In the genomic region with DNA sequence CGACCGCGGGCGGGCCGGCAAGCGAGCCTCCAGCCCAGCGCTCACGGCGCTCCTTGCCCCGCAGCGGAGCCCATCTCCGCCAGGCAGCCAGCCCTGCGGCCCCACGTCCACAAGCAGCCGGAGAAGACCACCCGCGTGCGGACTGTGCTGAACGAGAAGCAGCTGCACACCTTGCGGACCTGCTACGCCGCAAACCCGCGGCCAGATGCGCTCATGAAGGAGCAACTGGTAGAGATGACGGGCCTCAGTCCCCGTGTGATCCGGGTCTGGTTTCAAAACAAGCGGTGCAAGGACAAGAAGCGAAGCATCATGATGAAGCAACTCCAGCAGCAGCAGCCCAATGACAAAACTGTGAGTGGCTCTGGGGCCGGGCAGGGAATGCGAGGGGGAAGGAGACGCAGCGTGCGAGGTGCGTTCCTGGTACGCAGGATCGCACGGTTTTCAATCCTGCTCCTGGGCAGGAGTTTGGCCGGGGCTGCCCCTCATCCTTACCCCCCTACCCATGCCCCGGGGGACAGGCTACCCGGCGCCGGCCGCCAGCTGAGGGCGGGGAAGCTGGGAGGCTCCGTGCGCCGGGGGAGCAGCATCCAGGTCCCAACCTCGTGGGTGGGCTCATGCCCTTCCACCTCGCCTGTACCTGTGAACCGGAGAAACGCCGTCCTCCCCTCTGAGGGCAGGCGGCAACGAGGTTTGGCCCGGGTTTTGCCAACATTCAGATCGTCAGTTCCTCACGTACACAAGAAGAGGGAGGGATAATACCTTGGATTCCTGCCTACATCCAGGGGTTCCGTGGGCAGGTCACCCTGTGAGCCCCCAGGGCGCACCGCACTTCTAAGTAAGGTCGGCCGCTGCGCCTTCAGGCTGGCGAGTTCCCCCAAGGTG, we compare ENCODE assay signal across 8 cellular contexts. TPM values are rescaled to one million over a fixed set of nuclear protein-coding genes. Genes with fewer than 3 reads are reported as not detected.
DNase-seq lines count a peak whose midpoint lies in the region; ATAC-seq and TF ChIP-seq lines count a peak whose summit lies in the region.

No MANE protein-coding gene starts in this region.

- no CpG with 5 or more reads among the region's 66 CpGs for WGBS in iPS DF 6.9 (ENCODE audit: insufficient coverage, insufficient read length)

- no peaks in the 10 kb centered on the region for H3K9me2 ChIP-seq in GM23338 (ENCODE audit: insufficient read depth)

- CTCF ChIA-PET in RWPE1 (lab: Yijun Ruan, JAX) = no interaction called here

- H3K4me1 Mint-ChIP-seq in GM23338 = peaks cover 70% of the 10 kb centered on the region

- H3K27ac Mint-ChIP-seq in GM23338 = no peak overlapping the region

- H4K20me1 ChIP-seq in GM23338 (replicated peaks; ENCODE audit: insufficient read depth) = 0 out of 2 replicates have a peak, but pooled peaks cover 6% of the 10 kb centered on the region

- H3K4me3 ChIP-seq in GM23338 (peak overlapping the region; percentile 53), iPS DF 6.9 (ENCODE audit: low read length) (peak overlapping the region; percentile 43; the same call in 1 of the 2 replicates)

- no peaks in the 10 kb centered on the region for H3K9me3 ChIP-seq in iPS DF 6.9 (ENCODE audit: control insufficient read depth, insufficient read depth, low read length)

- H3K27me3 ChIP-seq in GM23338 (ENCODE audit: insufficient read depth) (peaks cover 100% of the 10 kb centered on the region), iPS DF 6.9 (ENCODE audit: control insufficient read depth, insufficient read depth, low read length) (peaks cover 65% of the 10 kb centered on the region)

- TF ChIP-seq CTCF in GM23338 (conservative IDR thresholded peaks at IDR 0.05; ENCODE audit: low read depth in 2 of 2) (no peak), RWPE1 (conservative IDR thresholded peaks at IDR 0.05; ENCODE audit: low read depth) (no peak)

- peaks cover 99% of the 10 kb centered on the region for H3K27me3 Mint-ChIP-seq in GM23338 (ENCODE audit: insufficient read depth, low read depth, poor library complexity)

- peak overlapping the region; percentile 72 for H3K4me3 Mint-ChIP-seq in GM23338

- H3K79me2 ChIP-seq in GM23338 (replicated peaks; ENCODE audit: insufficient read depth) = no peaks in the 10 kb centered on the region

- POLR2A ChIA-PET in RWPE1 (lab: Yijun Ruan, JAX; ENCODE audit: low non-redundant PET) = interaction anchor here (0.6 kb wide), 1 partner anchor 286 kb away, joined by 3 read pairs; no protein-coding TSS in a partner anchor

- H3K9me3 Mint-ChIP-seq in GM23338 = peaks cover 5% of the 10 kb centered on the region; the same call in 2 of the 3 replicates

- H2AFZ ChIP-seq in GM23338 = no peak overlapping the region

- H3K27ac ChIP-seq in GM23338 (ENCODE audit: low read depth) = no peak overlapping the region
- H3K27ac ChIP-seq in RWPE1 = peak overlapping the region; percentile 46
- H3K27ac ChIP-seq in iPS DF 6.9 (ENCODE audit: low read length) = no peak overlapping the region

- ATAC-seq in GM23338 (peak; percentile 27), GM19467 (IDR thresholded peaks at IDR 0.05; ENCODE audit: unreplicated experiment) (no peak), GM19452 (IDR thresholded peaks at IDR 0.05; ENCODE audit: unreplicated experiment) (no peak), left lobe of liver (no peak)

- H3F3A ChIP-seq in GM23338 (replicated peaks; ENCODE audit: low read depth) = peaks cover 7% of the 10 kb centered on the region

- no peaks in the 10 kb centered on the region for H3K36me3 Mint-ChIP-seq in GM23338 (ENCODE audit: low read depth)

- DNase-seq in GM23338 (ENCODE audit: low spot score) (peak; percentile 74), RWPE1 (ENCODE audit: low spot score) (no peak), iPS DF 6.9 (ENCODE audit: low read depth, low spot score) (no peak), retina (peak; percentile 75), left lobe of liver (ENCODE audit: low spot score) (no peak)
- DNase-seq in stimulated activated CD4-positive, alpha-beta T cell treated with anti-CD3 and anti-CD28 coated beads, Interleukin-4, amount 100 ng/mL, for 24 hours = no peak

- H3K4me1 ChIP-seq in GM23338 (ENCODE audit: insufficient read depth) (peaks cover 81% of the 10 kb centered on the region), iPS DF 6.9 (ENCODE audit: control insufficient read depth, insufficient read depth, low read length) (peaks cover 10% of the 10 kb centered on the region; the same call in 1 of the 2 replicates)

- H3K36me3 ChIP-seq in GM23338 (ENCODE audit: insufficient read depth) (no peaks in the 10 kb centered on the region), iPS DF 6.9 (ENCODE audit: control insufficient read depth, insufficient read depth, low read length) (no peaks in the 10 kb centered on the region)

- peak overlapping the region; percentile 87 for H3K4me2 ChIP-seq in GM23338

TF ChIP-seq in GM23338, 12 proteins besides CTCF, POLR2A, EP300 and RAD21 (continues in another document):
- TF ChIP-seq, protein P1, sequence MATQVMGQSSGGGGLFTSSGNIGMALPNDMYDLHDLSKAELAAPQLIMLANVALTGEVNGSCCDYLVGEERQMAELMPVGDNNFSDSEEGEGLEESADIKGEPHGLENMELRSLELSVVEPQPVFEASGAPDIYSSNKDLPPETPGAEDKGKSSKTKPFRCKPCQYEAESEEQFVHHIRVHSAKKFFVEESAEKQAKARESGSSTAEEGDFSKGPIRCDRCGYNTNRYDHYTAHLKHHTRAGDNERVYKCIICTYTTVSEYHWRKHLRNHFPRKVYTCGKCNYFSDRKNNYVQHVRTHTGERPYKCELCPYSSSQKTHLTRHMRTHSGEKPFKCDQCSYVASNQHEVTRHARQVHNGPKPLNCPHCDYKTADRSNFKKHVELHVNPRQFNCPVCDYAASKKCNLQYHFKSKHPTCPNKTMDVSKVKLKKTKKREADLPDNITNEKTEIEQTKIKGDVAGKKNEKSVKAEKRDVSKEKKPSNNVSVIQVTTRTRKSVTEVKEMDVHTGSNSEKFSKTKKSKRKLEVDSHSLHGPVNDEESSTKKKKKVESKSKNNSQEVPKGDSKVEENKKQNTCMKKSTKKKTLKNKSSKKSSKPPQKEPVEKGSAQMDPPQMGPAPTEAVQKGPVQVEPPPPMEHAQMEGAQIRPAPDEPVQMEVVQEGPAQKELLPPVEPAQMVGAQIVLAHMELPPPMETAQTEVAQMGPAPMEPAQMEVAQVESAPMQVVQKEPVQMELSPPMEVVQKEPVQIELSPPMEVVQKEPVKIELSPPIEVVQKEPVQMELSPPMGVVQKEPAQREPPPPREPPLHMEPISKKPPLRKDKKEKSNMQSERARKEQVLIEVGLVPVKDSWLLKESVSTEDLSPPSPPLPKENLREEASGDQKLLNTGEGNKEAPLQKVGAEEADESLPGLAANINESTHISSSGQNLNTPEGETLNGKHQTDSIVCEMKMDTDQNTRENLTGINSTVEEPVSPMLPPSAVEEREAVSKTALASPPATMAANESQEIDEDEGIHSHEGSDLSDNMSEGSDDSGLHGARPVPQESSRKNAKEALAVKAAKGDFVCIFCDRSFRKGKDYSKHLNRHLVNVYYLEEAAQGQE (IDR thresholded peaks at IDR 0.05; ENCODE audit: unreplicated experiment) = no peak
- no peak for TF ChIP-seq ZNF331 (CRISPR knock-in tag; IDR thresholded peaks at IDR 0.05; ENCODE audit: low read depth)

RNA-seq across cellular contexts. Expression of a gene that starts 6.6 kb away (rescaled TPM):
- 0.38 and 1.8 TPM in 2 replicates for total RNA-seq in GM23338 (2014; rRNA removed; shearing (Covaris generic))
- 0.50 and 0.55 TPM in 2 replicates for polyA plus RNA-seq in GM23338 (2016; fragmentation: Nextera tagmentation; extraction: Ambion mirVana)
- not detected for total RNA-seq in left lobe of liver

Comparison
In these comparisons a context has a peak if more than half of its experiments do, and no peak if none do; other contexts are left out.
1. DNase-seq: peak in GM23338 (single experiment) and retina (single experiment); none in RWPE1 (single experiment), iPS DF 6.9 (single experiment), left lobe of liver (single experiment) and stimulated activated CD4-positive, alpha-beta T cell treated with anti-CD3 and anti-CD28 coated beads, Interleukin-4, amount 100 ng/mL, for 24 hours (single experiment).